Comparison of ENCODE assay signal across 26 cellular contexts in genomic region chr16:79933586-79933985, GRCh38.
"Had no signal": no experiment of that assay in that cellular context is flagged by ENCODE, and none has a peak within 500 bp of the region (broad histone marks: within the 10 kb centered on the region; RNA-seq: fewer than 3 reads in every experiment).

No MANE protein-coding gene starts in this region.

- H3K27ac ChIP-seq: heart right ventricle, hepatocyte, left ventricle myocardium inferior, ovary, skin epidermis, stomach, thoracic aorta, tibial artery, upper lobe of right lung, uterus had no signal

- H2AFZ ChIP-seq: hepatocyte had no signal

- H3K4me3 ChIP-seq: heart right ventricle, hepatocyte, left ventricle myocardium inferior, lung, ovary, skin epidermis, stomach, thoracic aorta, tibial artery, upper lobe of right lung, uterus had no signal

- H3K4me1 Mint-ChIP-seq: naive B cell; stimulated activated naive B cell treated with anti-CD40 and anti-IgM and Interleukin-4, amounts not matched to agents 10 μg/mL and 1 μg/mL and 100 μg/mL, for 72 hours had no signal

- ATAC-seq: heart right ventricle; natural killer cell treated with Interleukin-12 subunit alpha and Interleukin-12 subunit beta and Interleukin-15 and Interleukin-18, amount 100 ng/mL, for 72 hours; right cardiac atrium; sciatic nerve; stimulated activated naive B cell treated with anti-CD40 and anti-IgM and Interleukin-4, amounts not matched to agents 10 μg/mL and 1 μg/mL and 100 μg/mL, for 72 hours; stimulated activated naive CD8-positive, alpha-beta T cell treated with anti-CD3 and anti-CD28 coated beads, Interleukin-15, Interleukin-2, amounts not matched to agents 100 U/mL and 50 U/mL, for 24 hours; upper lobe of right lung had no signal

- H3K79me2 ChIP-seq: hepatocyte had no signal

- H3K36me3 ChIP-seq: heart right ventricle, left ventricle myocardium inferior, ovary, stomach, thoracic aorta, tibial artery, upper lobe of right lung, uterus had no signal

- H3K36me3 Mint-ChIP-seq: mesothelial cell of epicardium; naive B cell; natural killer cell treated with Interleukin-12 subunit alpha and Interleukin-12 subunit beta and Interleukin-15 and Interleukin-18, amount 100 ng/mL, for 72 hours; stimulated activated naive B cell treated with anti-CD40 and anti-IgM and Interleukin-4, amounts not matched to agents 10 μg/mL and 1 μg/mL and 100 μg/mL, for 72 hours had no signal

- H3K4me2 ChIP-seq: hepatocyte had no signal

- DNase-seq: heart right ventricle; islet precursor cell; left ventricle myocardium inferior; mesendoderm; naive B cell; ovary; right cardiac atrium; stimulated activated CD4-positive, alpha-beta T cell treated with anti-CD3 and anti-CD28 coated beads, Interleukin-12 subunit alpha, Interleukin-12 subunit beta, amount 100 ng/mL, for 4 hours; stimulated activated CD4-positive, alpha-beta T cell treated with anti-CD3 and anti-CD28 coated beads, Interleukin-15, amount 100 ng/mL, for 24 hours; stimulated activated CD4-positive, alpha-beta T cell treated with anti-CD3 and anti-CD28 coated beads, Interleukin-2, amount 100 ng/mL, for 24 hours; stimulated activated CD4-positive, alpha-beta T cell treated with anti-CD3 and anti-CD28 coated beads, Interleukin-4, amount 100 ng/mL, for 1 hour; stimulated activated naive B cell treated with anti-CD40 and anti-IgM and Interleukin-4, amounts not matched to agents 10 μg/mL and 1 μg/mL and 100 μg/mL, for 72 hours; stimulated activated naive CD8-positive, alpha-beta T cell treated with anti-CD3 and anti-CD28 coated beads, Interleukin-15, Interleukin-2, amounts not matched to agents 100 U/mL and 50 U/mL, for 24 hours; stomach; tibial artery; trophoblast cell; upper lobe of right lung; uterus had no signal

- H3K4me1 ChIP-seq: heart right ventricle, left ventricle myocardium inferior, tibial artery, upper lobe of right lung, uterus had no signal

- H3K4me3 Mint-ChIP-seq: mesothelial cell of epicardium; naive B cell; natural killer cell treated with Interleukin-12 subunit alpha and Interleukin-12 subunit beta and Interleukin-15 and Interleukin-18, amount 100 ng/mL, for 72 hours; stimulated activated naive B cell treated with anti-CD40 and anti-IgM and Interleukin-4, amounts not matched to agents 10 μg/mL and 1 μg/mL and 100 μg/mL, for 72 hours had no signal

- H3K27ac Mint-ChIP-seq: mesothelial cell of epicardium; naive B cell; natural killer cell treated with Interleukin-12 subunit alpha and Interleukin-12 subunit beta and Interleukin-15 and Interleukin-18, amount 100 ng/mL, for 72 hours; progenitor cell of endocrine pancreas; stimulated activated naive B cell treated with anti-CD40 and anti-IgM and Interleukin-4, amounts not matched to agents 10 μg/mL and 1 μg/mL and 100 μg/mL, for 72 hours had no signal

- H3K27me3 ChIP-seq: heart right ventricle, hepatocyte, ovary, stomach, tibial artery, upper lobe of right lung, uterus had no signal

- H3K9me3 Mint-ChIP-seq: mesothelial cell of epicardium; stimulated activated naive B cell treated with anti-CD40 and anti-IgM and Interleukin-4, amounts not matched to agents 10 μg/mL and 1 μg/mL and 100 μg/mL, for 72 hours had no signal

- H3K9me3 ChIP-seq: heart right ventricle, left ventricle myocardium inferior, ovary, stomach, thoracic aorta, tibial artery, upper lobe of right lung, uterus had no signal

- H3K27me3 Mint-ChIP-seq: progenitor cell of endocrine pancreas; stimulated activated naive B cell treated with anti-CD40 and anti-IgM and Interleukin-4, amounts not matched to agents 10 μg/mL and 1 μg/mL and 100 μg/mL, for 72 hours had no signal
